In genomic region chr3:134620476-134621115, GRCh38 we compare ENCODE assay signal across 22 cellular contexts. TPM values are rescaled to one million over a fixed set of nuclear protein-coding genes. Genes with fewer than 3 reads are reported as not detected.
"Had no signal": no experiment of that assay in that cellular context is flagged by ENCODE, and none has a peak within 500 bp of the region (broad histone marks: within the 10 kb centered on the region; RNA-seq: fewer than 3 reads in every experiment).

No MANE protein-coding gene starts in this region.

- H3K36me3 ChIP-seq: colonic mucosa, ovary, tibial nerve, upper lobe of right lung, vagina had no signal

- H3K4me3 ChIP-seq: colonic mucosa, mucosa of descending colon, ovary, smooth muscle cell, tibial nerve, upper lobe of right lung, vagina had no signal

- DNase-seq: colonic mucosa; effector CD8-positive, alpha-beta T cell; immature natural killer cell; mesendoderm; mucosa of descending colon; naive thymus-derived CD8-positive, alpha-beta T cell; ovary; right cardiac atrium; stimulated activated CD4-positive, alpha-beta T cell treated with anti-CD3 and anti-CD28 coated beads, Interleukin-4, amount 100 ng/mL, for 1 hour; stimulated activated CD8-positive, alpha-beta memory T cell treated with anti-CD3 and anti-CD28 coated beads, Interleukin-4, amount 100 ng/mL, for 48 hours; stimulated activated naive CD8-positive, alpha-beta T cell treated with anti-CD3 and anti-CD28 coated beads, Interleukin-15, Interleukin-2, amounts not matched to agents 100 U/mL and 50 U/mL, for 24 hours; upper lobe of right lung had no signal

- H3K9me3 ChIP-seq: colonic mucosa, mucosa of descending colon, ovary, tibial nerve, upper lobe of right lung, vagina had no signal

- H3K4me1 ChIP-seq: colonic mucosa, tibial nerve, upper lobe of right lung, vagina had no signal

- H3K4me2 ChIP-seq: smooth muscle cell had no signal

- FAIRE-seq: endometrium, frontal cortex had no signal

- H3K27me3 ChIP-seq: colonic mucosa, ovary, tibial nerve, upper lobe of right lung, vagina had no signal

- H3K27ac ChIP-seq: colonic mucosa, ovary, tibial nerve, upper lobe of right lung, vagina had no signal

- ATAC-seq: esophagus mucosa; mucosa of descending colon; naive thymus-derived CD8-positive, alpha-beta T cell; right cardiac atrium; stimulated activated effector memory CD8-positive, alpha-beta T cell treated with anti-CD3 and anti-CD28 coated beads, Interleukin-12 subunit alpha, Interleukin-12 subunit beta, amount 100 ng/mL, for 72 hours; stimulated activated naive CD8-positive, alpha-beta T cell treated with anti-CD3 and anti-CD28 coated beads, Interleukin-15, Interleukin-2, amounts not matched to agents 100 U/mL and 50 U/mL, for 24 hours; upper lobe of right lung had no signal

RNA-seq across cellular contexts. Expression of gene KY, which starts 30.2 kb away (rescaled TPM):
- total RNA-seq: dermis microvascular lymphatic vessel endothelial cell; esophagus mucosa; lung microvascular endothelial cell; naive thymus-derived CD8-positive, alpha-beta T cell had no signal
- polyA plus RNA-seq: immature natural killer cell; liver; naive thymus-derived CD8-positive, alpha-beta T cell had no signal
